15 cellular contexts compared by ENCODE assay signal in the genomic region with DNA sequence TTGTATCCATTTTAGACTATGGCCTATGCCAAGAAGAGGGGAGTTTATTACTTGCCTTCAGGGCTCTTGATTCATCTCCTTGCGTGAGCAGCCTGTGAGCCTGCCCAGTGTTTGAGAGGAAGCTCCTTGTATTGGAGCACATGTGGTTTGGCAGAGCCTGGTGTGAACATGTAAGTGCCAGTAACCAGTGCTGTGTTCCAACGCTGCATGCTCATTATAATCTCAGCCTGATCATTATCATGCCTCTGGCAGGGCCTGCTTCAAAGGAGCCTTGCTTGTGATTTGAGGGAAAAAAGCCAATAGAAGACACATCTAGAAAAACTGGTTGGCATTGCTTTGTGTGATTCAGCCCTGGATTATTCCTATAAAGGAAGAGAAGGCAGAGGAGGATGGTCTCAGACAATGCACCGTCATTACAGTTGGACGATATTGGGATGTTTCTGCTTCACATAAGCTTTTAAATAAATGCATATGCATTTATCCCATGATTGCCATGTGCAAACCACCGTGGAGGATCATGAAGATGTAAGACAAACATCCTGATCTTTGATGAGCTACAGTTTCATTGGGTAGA.
DNase-seq lines count a peak whose midpoint lies in the region; ATAC-seq and TF ChIP-seq lines count a peak whose summit lies in the region.
"Had no signal": no experiment of that assay in that cellular context is flagged by ENCODE, and none has a peak within 500 bp of the region (broad histone marks: within the 10 kb centered on the region; RNA-seq: fewer than 3 reads in every experiment).

No MANE protein-coding gene starts in this region.

- peak overlapping the region; percentile 6; the same call in 1 of the 2 replicates for H3K4me2 ChIP-seq in PC-9
- H3K4me2 ChIP-seq: hepatocyte had no signal

- H3K9me3 ChIP-seq in PC-9 (ENCODE audit: insufficient read depth, low read depth) = peaks cover 6% of the 10 kb centered on the region; the same call in 1 of the 2 replicates
- no peaks in the 10 kb centered on the region for H3K9me3 ChIP-seq in stomach

- H3K36me3 ChIP-seq in PC-9 (ENCODE audit: low read depth) (no peaks in the 10 kb centered on the region), stomach (no peaks in the 10 kb centered on the region)

- no peak for TF ChIP-seq POLR2A in stomach (IDR thresholded peaks at IDR 0.05)

- DNase-seq in NCI-H2081 (lab: John Stamatoyannopoulos, UW) (peak; percentile 45 to 73), NCI-H2081 treated with DMSO at 0.1 percent for 48 hours (lab: John Stamatoyannopoulos, UW) (no peak), PC-9 (peak; percentile 63 to 89), stomach (peak; percentile 51), mucosa of gallbladder (ENCODE audit: low spot score) (no peak), cerebellar nuclear complex (lab: John Stamatoyannopoulos, UW) (no peak)
- DNase-seq: activated naive CD4-positive, alpha-beta T cell treated with anti-CD3 and anti-CD28 coated beads for 36 hours; dermis blood vessel endothelial cell; mesendoderm; NCI-H1417 treated with DMSO at 0.1 percent for 48 hours; NK-92 treated with Interleukin-12 subunit alpha and Interleukin-12 subunit beta, amount 100 ng/mL, for 24 hours had no signal

- no peaks in the 10 kb centered on the region for H4K20me1 ChIP-seq in PC-9 (ENCODE audit: insufficient read depth)

- peaks cover 16% of the 10 kb centered on the region; the same call in 1 of the 2 replicates for H3F3A ChIP-seq in PC-9 (ENCODE audit: insufficient read depth, low read depth)

- intact Hi-C loops in PC-9 (cut with micrococcal nuclease; ENCODE audit: unreplicated experiment) = loop anchor here (2.0 kb wide), 1 partner anchor 56 kb away; no protein-coding TSS in a partner anchor
- intact Hi-C loops in stomach (cut with DNase I; ENCODE audit: low total_unique reads) = no loop called here

- H3K4me1 ChIP-seq in PC-9 (replicated peaks; ENCODE audit: insufficient read depth) = peaks cover 19% of the 10 kb centered on the region
- H3K4me1 ChIP-seq in stomach = peaks cover 14 to 26% (median 17%) of the 10 kb centered on the region in 4 donors

- no peak for TF ChIP-seq EP300 in stomach (IDR thresholded peaks at IDR 0.05)

- ATAC-seq in esophagus mucosa = peak; percentile 96
- no peak for ATAC-seq in GM19467 (IDR thresholded peaks at IDR 0.05; ENCODE audit: unreplicated experiment)
- ATAC-seq: T-cell had no signal

- peak overlapping the region; percentile 10; the same call in 1 of the 2 replicates for H2AFZ ChIP-seq in PC-9
- H2AFZ ChIP-seq: hepatocyte had no signal

- H3K27me3 ChIP-seq in PC-9 (ENCODE audit: insufficient read depth, low read depth) = no peaks in the 10 kb centered on the region
- H3K27me3 ChIP-seq in stomach = no peaks in the 10 kb centered on the region
- H3K27me3 ChIP-seq: hepatocyte had no signal

- no peaks in the 10 kb centered on the region for H3K9me2 ChIP-seq in PC-9 (ENCODE audit: insufficient read depth)

- H3K27ac ChIP-seq in PC-9 (peak overlapping the region; percentile 24; the same call in 1 of the 2 replicates), stomach (no peak overlapping the region)
- H3K27ac ChIP-seq: hepatocyte had no signal

- CTCF ChIA-PET in PC-9 (lab: Charles Lee) = interaction anchor here (0.6 kb wide), 1 partner anchor 11 kb away, joined by 3 read pairs; no protein-coding TSS in a partner anchor

- no TSS peak for BruUV-seq in PC-9 (replicated peaks; lab: Mats Ljungman, UMichigan)

- H3K79me2 ChIP-seq in PC-9 (ENCODE audit: low read depth) = no peaks in the 10 kb centered on the region
- H3K79me2 ChIP-seq: hepatocyte had no signal

- H3K4me3 ChIP-seq in PC-9 (no peak overlapping the region), stomach (no peak overlapping the region)
- H3K4me3 ChIP-seq: hepatocyte had no signal

- POLR2A ChIA-PET in PC-9 (lab: Charles Lee; ENCODE audit: unreplicated experiment) = no interaction called here

- TF ChIP-seq CTCF in PC-9 (conservative IDR thresholded peaks at IDR 0.05) (no peak), stomach (IDR thresholded peaks at IDR 0.05) (no peak)

- WGBS in stomach, 5 donors = 71 to 78% (median 72%) methylated on average over 5 of the region's 5 CpGs

Comparison
In these comparisons a context has a peak if more than half of its experiments do, and no peak if none do; other contexts are left out.
1. DNase-seq: peak in NCI-H2081 (2 of 2), PC-9 (2 of 2) and stomach (single experiment); none in NCI-H2081 treated with DMSO at 0.1 percent for 48 hours (single experiment), mucosa of gallbladder (single experiment) and cerebellar nuclear complex (0 of 2).